Comparison of ENCODE assay signal across 1 cellular context in genomic region chr11:74768172-74768584, GRCh38.
TF ChIP-seq lines count a peak whose summit lies in the region.

No MANE protein-coding gene starts in this region.

TF ChIP-seq in GM12878, 131 proteins besides CTCF, POLR2A, EP300 and RAD21 (continued from another document):
- peak; percentile 77 for TF ChIP-seq RELB (IDR thresholded peaks at IDR 0.05; ENCODE audit: low read depth)
- 0 out of 2 replicates have a peak, but pooled peaks have one; percentile 40 for TF ChIP-seq DPF2 (IDR thresholded peaks at IDR 0.05)
- peak; percentile 34; the same call in 1 of the 2 replicates for TF ChIP-seq PKNOX1 (IDR thresholded peaks at IDR 0.05)
- peak; percentile 31; the same call in 1 of the 2 replicates for TF ChIP-seq JUNB (IDR thresholded peaks at IDR 0.05)
- TF ChIP-seq RELA (IDR thresholded peaks at IDR 0.05; ENCODE audit: borderline replicate concordance, partially characterized antibody), result peak; percentile 58
- TF ChIP-seq YY1 (IDR thresholded peaks at IDR 0.05; ENCODE audit: low read depth, low read length), result peak; percentile 42; the same call in 1 of the 2 replicates
- TF ChIP-seq ZNF384 (IDR thresholded peaks at IDR 0.05; ENCODE audit: borderline replicate concordance, low read depth, low read length), result peak; percentile 45; the same call in 1 of the 2 replicates
- TF ChIP-seq BHLHE40 (IDR thresholded peaks at IDR 0.05; ENCODE audit: borderline replicate concordance in 1 of 2, low read depth in 2 of 2, low read length in 1 of 2), result peak; percentile 67 to 81
- 0 out of 2 replicates have a peak, but pooled peaks have one; percentile 31 for TF ChIP-seq ZNF217 (IDR thresholded peaks at IDR 0.05)
- TF ChIP-seq ATF7 (IDR thresholded peaks at IDR 0.05; ENCODE audit: low read depth), result 0 out of 2 replicates have a peak, but pooled peaks have one; percentile 37
